19 cellular contexts compared by ENCODE assay signal in the genomic region with DNA sequence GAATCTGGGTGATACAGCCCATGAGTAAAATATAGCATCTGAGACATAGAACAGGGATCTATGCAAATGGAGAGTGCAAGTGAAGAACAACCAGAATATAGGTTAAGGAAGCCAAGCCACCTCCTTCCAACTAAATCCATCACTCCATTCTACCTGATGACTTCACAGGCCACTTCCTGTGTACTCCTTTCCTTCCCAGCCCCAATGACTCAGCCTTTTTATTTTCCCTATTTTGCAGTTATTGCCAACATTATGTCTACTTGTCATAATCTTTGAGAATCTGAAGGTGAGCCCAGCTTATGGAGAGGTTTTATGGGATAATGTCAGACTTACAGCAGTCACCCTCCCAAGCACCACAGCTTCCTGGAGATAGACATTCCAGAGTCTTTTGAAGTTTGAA. TPM values are rescaled to one million over a fixed set of nuclear protein-coding genes. Genes with fewer than 3 reads are reported as not detected.
DNase-seq lines count a peak whose midpoint lies in the region; TF ChIP-seq lines count a peak whose summit lies in the region.
"Had no signal": no experiment of that assay in that cellular context is flagged by ENCODE, and none has a peak within 500 bp of the region (broad histone marks: within the 10 kb centered on the region; RNA-seq: fewer than 3 reads in every experiment).

No MANE protein-coding gene starts in this region.

- in situ Hi-C loops in mammary epithelial cell (cut with MboI; ENCODE audit: low sequenced_read_pairs in 2 of 2): loop anchor here in 1 of 2 donors (10.0 kb wide), 1 partner anchor 359 kb away; no protein-coding TSS in a partner anchor

- POLR2A ChIA-PET in MCF 10A (lab: Yijun Ruan, JAX): no interaction called here

- dilution Hi-C loops in mammary epithelial cell (cut with HindIII; ENCODE audit: low sequenced_read_pairs): no loop called here

- H3K4me3 ChIP-seq in breast epithelium (no peak overlapping the region), mammary epithelial cell (replicated peaks in 1 of 3; ENCODE audit: insufficient read depth in 1 of 3, low read depth in 2 of 3, low read length in 3 of 3) (no peak overlapping the region), endodermal cell (ENCODE audit: low read length) (no peak overlapping the region), right atrium auricular region (no peak overlapping the region)
- H3K4me3 ChIP-seq: BLaER1 treated with 17β-estradiol and CSF1 and Interleukin-3, amounts not matched to agents 10 nM and 100 nM had no signal

- H4K20me1 ChIP-seq in mammary epithelial cell (ENCODE audit: insufficient read depth, low read length): no peaks in the 10 kb centered on the region
- H4K20me1 ChIP-seq: BLaER1 treated with 17β-estradiol and CSF1 and Interleukin-3, amounts not matched to agents 10 nM and 100 nM had no signal

- TF ChIP-seq CTCF in MCF 10A (IDR thresholded peaks at IDR 0.05; ENCODE audit: unreplicated experiment): no peak
- no peak for TF ChIP-seq CTCF in breast epithelium (IDR thresholded peaks at IDR 0.05)
- TF ChIP-seq CTCF in mammary epithelial cell (conservative IDR thresholded peaks at IDR 0.05 in 1 of 2, IDR thresholded peaks at IDR 0.05 in 1 of 2; ENCODE audit: extremely low read depth in 1 of 2, insufficient read depth in 1 of 2, low read depth in 1 of 2, low read length in 2 of 2): no peak
- no peak for TF ChIP-seq CTCF in endodermal cell (conservative IDR thresholded peaks at IDR 0.05)
- TF ChIP-seq CTCF in right atrium auricular region (IDR thresholded peaks at IDR 0.05): no peak

- no peaks in the 10 kb centered on the region for H3K79me2 ChIP-seq in mammary epithelial cell (ENCODE audit: insufficient read depth, low read length)

- H3K4me3 Mint-ChIP-seq in MCF 10A (ENCODE audit: unreplicated experiment) (no peak overlapping the region), endodermal cell (no peak overlapping the region)
- H3K4me3 Mint-ChIP-seq: CD8-positive, alpha-beta memory T cell had no signal

- H3K27me3 Mint-ChIP-seq in MCF 10A (ENCODE audit: insufficient read depth, unreplicated experiment): no peaks in the 10 kb centered on the region
- H3K27me3 Mint-ChIP-seq in endodermal cell (ENCODE audit: insufficient read depth): peaks cover 18% of the 10 kb centered on the region

- CTCF ChIA-PET in MCF 10A (lab: Yijun Ruan, JAX): interaction anchor here (0.6 to 8.4 kb wide), 5 partner anchors 9 to 1449 kb away, joined by 3 to 183 read pairs (median 4); partner anchors contain the start of gene OR51D1
- CTCF ChIA-PET in mammary epithelial cell (lab: Charles Lee; ENCODE audit: low non-redundant PET): no interaction called here

- H3K4me1 Mint-ChIP-seq in MCF 10A (ENCODE audit: insufficient read depth, unreplicated experiment): peaks cover 10% of the 10 kb centered on the region
- H3K4me1 Mint-ChIP-seq in endodermal cell: no peaks in the 10 kb centered on the region
- H3K4me1 Mint-ChIP-seq: CD8-positive, alpha-beta memory T cell had no signal

- TF ChIP-seq POLR2A in breast epithelium (IDR thresholded peaks at IDR 0.05): no peak

- H3K9me3 ChIP-seq in breast epithelium (no peaks in the 10 kb centered on the region), mammary epithelial cell (replicated peaks; ENCODE audit: insufficient read depth, low read length) (no peaks in the 10 kb centered on the region), endodermal cell (ENCODE audit: control insufficient read depth, low read length) (no peaks in the 10 kb centered on the region), right atrium auricular region (no peaks in the 10 kb centered on the region)
- H3K9me3 ChIP-seq: BLaER1 treated with 17β-estradiol and CSF1 and Interleukin-3, amounts not matched to agents 10 nM and 100 nM had no signal

- no peaks in the 10 kb centered on the region for H3K36me3 Mint-ChIP-seq in MCF 10A (ENCODE audit: insufficient read depth, unreplicated experiment)
- H3K36me3 Mint-ChIP-seq in endodermal cell (ENCODE audit: low read depth): no peaks in the 10 kb centered on the region
- H3K36me3 Mint-ChIP-seq: CD8-positive, alpha-beta memory T cell had no signal

- H3K9ac ChIP-seq in mammary epithelial cell (ENCODE audit: insufficient read depth, low read length) (no peak overlapping the region), endodermal cell (ENCODE audit: extremely low read depth, low read length, poor library complexity, severe bottlenecking) (no peak overlapping the region)
- H3K9ac ChIP-seq: BLaER1 treated with 17β-estradiol and CSF1 and Interleukin-3, amounts not matched to agents 10 nM and 100 nM had no signal

- DNase-seq in MCF 10A (ENCODE audit: unreplicated experiment) (peak; percentile 43), breast epithelium (ENCODE audit: low spot score in 2 of 2) (no peak), mammary epithelial cell (peak; percentile 44), iris pigment epithelial cell (ENCODE audit: low read depth) (peak; percentile 16), HUDEP-2 (lab: John Stamatoyannopoulos, UW; ENCODE audit: unreplicated experiment in 76 of 76) (no peak), endodermal cell (no peak), right atrium auricular region (ENCODE audit: low spot score) (no peak)
- DNase-seq in stimulated activated CD4-positive, alpha-beta T cell treated with anti-CD3 and anti-CD28 coated beads, Interleukin-4, amount 100 ng/mL, for 4 hours: no peak
- DNase-seq: CD8-positive, alpha-beta memory T cell; H7; NCI-H1436; NCI-H2029; NCI-H2171; NCI-H446; OCI-M1; SW 1271 had no signal

- no peak overlapping the region for H3K27ac Mint-ChIP-seq in MCF 10A (ENCODE audit: low read depth, unreplicated experiment)
- H3K27ac Mint-ChIP-seq in endodermal cell: no peak overlapping the region
- H3K27ac Mint-ChIP-seq: CD8-positive, alpha-beta memory T cell had no signal

- H3K9me3 Mint-ChIP-seq in MCF 10A (ENCODE audit: unreplicated experiment) (no peaks in the 10 kb centered on the region), endodermal cell (no peaks in the 10 kb centered on the region)
- H3K9me3 Mint-ChIP-seq: CD8-positive, alpha-beta memory T cell had no signal

- no peak overlapping the region for H3K4me2 ChIP-seq in mammary epithelial cell (ENCODE audit: insufficient read depth, low read depth, low read length)

- no peak overlapping the region for H3K27ac ChIP-seq in breast epithelium
- no peak overlapping the region for H3K27ac ChIP-seq in mammary epithelial cell (ENCODE audit: insufficient read depth, low read depth, low read length)
- H3K27ac ChIP-seq in endodermal cell (ENCODE audit: low read depth, low read length): no peak overlapping the region
- H3K27ac ChIP-seq in right atrium auricular region: no peak overlapping the region
- H3K27ac ChIP-seq: BLaER1 treated with 17β-estradiol and CSF1 and Interleukin-3, amounts not matched to agents 10 nM and 100 nM had no signal

- H3K4me1 ChIP-seq in breast epithelium: no peaks in the 10 kb centered on the region
- H3K4me1 ChIP-seq in mammary epithelial cell (ENCODE audit: insufficient read depth, low read length): peaks cover 8% of the 10 kb centered on the region
- H3K4me1 ChIP-seq in endodermal cell (ENCODE audit: control insufficient read depth, insufficient read depth, low read length): no peaks in the 10 kb centered on the region
- H3K4me1 ChIP-seq in right atrium auricular region: no peaks in the 10 kb centered on the region

- H3K36me3 ChIP-seq in breast epithelium (no peaks in the 10 kb centered on the region), mammary epithelial cell (ENCODE audit: insufficient read depth, low read length) (no peaks in the 10 kb centered on the region), endodermal cell (ENCODE audit: control insufficient read depth, insufficient read depth, low read length) (no peaks in the 10 kb centered on the region), right atrium auricular region (no peaks in the 10 kb centered on the region)
- H3K36me3 ChIP-seq: BLaER1 treated with 17β-estradiol and CSF1 and Interleukin-3, amounts not matched to agents 10 nM and 100 nM had no signal

- H2AFZ ChIP-seq in mammary epithelial cell (ENCODE audit: low read depth, low read length): peak overlapping the region; percentile 42

- intact Hi-C loops in MCF 10A (cut with micrococcal nuclease) (no loop called here), breast epithelium (cut with DNase I; ENCODE audit: low total_unique reads) (no loop called here), mammary epithelial cell (cut with micrococcal nuclease) (no loop called here)

- H3K27me3 ChIP-seq in breast epithelium: no peaks in the 10 kb centered on the region
- no peaks in the 10 kb centered on the region for H3K27me3 ChIP-seq in mammary epithelial cell (ENCODE audit: insufficient read depth, low read length)
- peaks cover 15% of the 10 kb centered on the region for H3K27me3 ChIP-seq in endodermal cell (ENCODE audit: control insufficient read depth, insufficient read depth, low read length, poor library complexity, severe bottlenecking)
- H3K27me3 ChIP-seq in right atrium auricular region: no peaks in the 10 kb centered on the region
- H3K27me3 ChIP-seq: BLaER1 treated with 17β-estradiol and CSF1 and Interleukin-3, amounts not matched to agents 10 nM and 100 nM had no signal

- no TSS peak for BruUV-seq in MCF 10A (replicated peaks; lab: Mats Ljungman, UMichigan)
- no TSS peak for BruUV-seq in mammary epithelial cell (replicated peaks; lab: Mats Ljungman, UMichigan)

RNA-seq across cellular contexts. Expression of gene OR52M1, which starts 1.4 kb away (rescaled TPM):
- total RNA-seq in MCF 10A (2022) (not detected in 2 replicates), breast epithelium (not detected), mammary epithelial cell (not detected), endodermal cell (not detected), right atrium auricular region (not detected)
- polyA plus RNA-seq in mammary epithelial cell: not detected
- not detected for polyA minus RNA-seq in mammary epithelial cell
- not detected for polyA plus RNA-seq in endodermal cell (2013, experiment 1 of 2)
- polyA plus RNA-seq in endodermal cell (2013, experiment 2 of 2): not detected
- total RNA-seq: CD8-positive, alpha-beta memory T cell; H7; HT-29; SK-MEL-5 had no signal
- polyA plus RNA-seq: CD8-positive, alpha-beta memory T cell had no signal

RNA-seq across cellular contexts. Expression of gene OR52I2, which starts 38.0 kb away (rescaled TPM):
- total RNA-seq in MCF 10A (2022) (not detected in 2 replicates), breast epithelium (not detected), mammary epithelial cell (not detected), endodermal cell (not detected), right atrium auricular region (not detected)
- polyA plus RNA-seq in mammary epithelial cell: not detected
- not detected for polyA minus RNA-seq in mammary epithelial cell
- not detected for polyA plus RNA-seq in endodermal cell (2013, experiment 1 of 2)
- polyA plus RNA-seq in endodermal cell (2013, experiment 2 of 2): not detected
- total RNA-seq: CD8-positive, alpha-beta memory T cell; H7; HT-29; SK-MEL-5 had no signal
- polyA plus RNA-seq: CD8-positive, alpha-beta memory T cell had no signal

RNA-seq across cellular contexts. Expression of gene OR52I1, which starts 50.3 kb away (rescaled TPM):
- not detected in 2 replicates for total RNA-seq in MCF 10A (2022)
- total RNA-seq in breast epithelium: not detected
- total RNA-seq in mammary epithelial cell: not detected
- not detected for polyA plus RNA-seq in mammary epithelial cell
- not detected for polyA minus RNA-seq in mammary epithelial cell
- total RNA-seq in endodermal cell: not detected
- not detected for polyA plus RNA-seq in endodermal cell (2013, experiment 1 of 2)
- polyA plus RNA-seq in endodermal cell (2013, experiment 2 of 2): not detected
- not detected for total RNA-seq in right atrium auricular region
- total RNA-seq: CD8-positive, alpha-beta memory T cell; H7; HT-29; SK-MEL-5 had no signal
- polyA plus RNA-seq: CD8-positive, alpha-beta memory T cell had no signal

Comparison
In these comparisons a context has a peak if more than half of its experiments do, and no peak if none do; other contexts are left out.
1. DNase-seq: peak in MCF 10A (single experiment), mammary epithelial cell (single experiment) and iris pigment epithelial cell (single experiment); none in breast epithelium (0 of 2), HUDEP-2 (0 of 76), endodermal cell (single experiment), stimulated activated CD4-positive, alpha-beta T cell treated with anti-CD3 and anti-CD28 coated beads, Interleukin-4, amount 100 ng/mL, for 4 hours (0 of 2) and right atrium auricular region (single experiment).